1 cellular context compared by ENCODE assay signal in genomic region chr6:33834401-33835392, GRCh38.
TF ChIP-seq lines count a peak whose summit lies in the region.

No MANE protein-coding gene starts in this region.

TF ChIP-seq in IMR-90, 13 proteins besides CTCF, POLR2A, EP300 and RAD21:
- peak; percentile 70 for TF ChIP-seq USF2 (IDR thresholded peaks at IDR 0.05; ENCODE audit: low read depth, low read length)
- no peak for TF ChIP-seq RFX5 (IDR thresholded peaks at IDR 0.05; ENCODE audit: low read depth, low read length)
